In genomic region chr19:42850981-42851717, GRCh38 we compare ENCODE assay signal across 9 cellular contexts. TPM values are rescaled to one million over a fixed set of nuclear protein-coding genes. Genes with fewer than 3 reads are reported as not detected.
DNase-seq lines count a peak whose midpoint lies in the region; TF ChIP-seq lines count a peak whose summit lies in the region.
"Had no signal": no experiment of that assay in that cellular context is flagged by ENCODE, and none has a peak within 500 bp of the region (broad histone marks: within the 10 kb centered on the region; RNA-seq: fewer than 3 reads in every experiment).

No MANE protein-coding gene starts in this region.

- DNase-seq in AG09309 (ENCODE audit: low read depth): peak; percentile 91
- DNase-seq in MV-4-11 (lab: John Stamatoyannopoulos, UW): peak; percentile 20
- peak; percentile 98 for DNase-seq in dedifferentiated amniotic fluid mesenchymal stem cell (ENCODE audit: extremely low spot score)
- peak; percentile 88 to 94 for DNase-seq in lung microvascular endothelial cell (ENCODE audit: low read depth in 2 of 2)
- DNase-seq in NCI-H524 (lab: John Stamatoyannopoulos, UW): no peak
- no peak for DNase-seq in DMS 273 (lab: John Stamatoyannopoulos, UW; ENCODE audit: unreplicated experiment)
- no peak for DNase-seq in NOMO-1 treated with DMSO at 0.1 percent for 48 hours (lab: John Stamatoyannopoulos, UW; ENCODE audit: unreplicated experiment)
- no peak for DNase-seq in NCI-H187 treated with DMSO at 0.1 percent for 48 hours (lab: John Stamatoyannopoulos, UW)

- H3K4me3 ChIP-seq in AG09309 (ENCODE audit: control insufficient read depth, low read depth, low read length): no peak overlapping the region

- TF ChIP-seq CTCF in AG09309 (IDR thresholded peaks at IDR 0.05; ENCODE audit: control insufficient read depth, insufficient read depth, low read depth, low read length, missing control alignments): no peak

RNA-seq across cellular contexts. Expression of gene PSG1, which starts 28.4 kb away (rescaled TPM):
- total RNA-seq in lung microvascular endothelial cell: 0.22 TPM in 1 of 2 replicates, not detected in the other
- total RNA-seq: liver had no signal

Comparison
In these comparisons a context has a peak if more than half of its experiments do, and no peak if none do; other contexts are left out.
1. DNase-seq: peak in AG09309 (single experiment), MV-4-11 (single experiment), dedifferentiated amniotic fluid mesenchymal stem cell (single experiment) and lung microvascular endothelial cell (2 of 2); none in NCI-H524 (0 of 2), DMS 273 (single experiment), NOMO-1 treated with DMSO at 0.1 percent for 48 hours (single experiment) and NCI-H187 treated with DMSO at 0.1 percent for 48 hours (single experiment).